Comparison of ENCODE assay signal across 9 cellular contexts in the genomic region with DNA sequence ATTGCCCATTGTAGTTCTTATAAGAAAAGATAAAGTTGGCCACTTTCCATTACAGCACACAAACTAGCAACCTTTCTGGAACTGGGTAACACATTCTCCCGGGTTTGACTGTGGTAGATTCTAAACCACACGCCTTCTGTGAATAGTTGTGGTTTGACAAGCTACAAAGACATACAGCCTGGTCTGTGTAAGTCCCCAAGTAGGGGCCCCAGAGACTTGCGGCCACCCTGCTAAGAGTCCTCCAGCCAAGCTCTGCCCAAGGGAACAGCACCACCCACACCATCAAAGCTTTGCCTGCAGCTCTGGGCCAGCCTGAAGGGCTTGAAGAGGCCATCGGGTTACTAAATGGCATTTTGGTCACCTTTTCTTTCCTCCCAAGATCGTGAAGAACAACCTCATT.
DNase-seq lines count a peak whose midpoint lies in the region; ATAC-seq lines count a peak whose summit lies in the region.
"Had no signal": no experiment of that assay in that cellular context is flagged by ENCODE, and none has a peak within 500 bp of the region (broad histone marks: within the 10 kb centered on the region; RNA-seq: fewer than 3 reads in every experiment).

No MANE protein-coding gene starts in this region.

- no peaks in the 10 kb centered on the region for H3K9me3 ChIP-seq in HAP-1

- peak; percentile 68 for DNase-seq in EH (ENCODE audit: low read depth)
- DNase-seq in activated T-helper 1 cell treated with anti-CD3 and anti-CD28 coated beads, Interleukin-12 subunit alpha, Interleukin-12 subunit beta, Interleukin-2, Interleukin-4 antibody, amounts not matched to agents 30 ng/mL and 10 ng/mL and 1 ng/mL, durations not matched to agents 14 hours and 24 hours and 36 hours (ENCODE audit: low spot score): peak; percentile 57
- DNase-seq in T-helper 9 cell: no peak
- DNase-seq in cardiac septum (ENCODE audit: low spot score): no peak
- no peak for DNase-seq in HAP-1 (ENCODE audit: low spot score in 2 of 2)

- peaks cover 49% of the 10 kb centered on the region for H3K4me1 Mint-ChIP-seq in activated T-helper 1 cell treated with anti-CD3 and anti-CD28 coated beads, Interleukin-12 subunit alpha, Interleukin-12 subunit beta, Interleukin-2, Interleukin-4 antibody, amounts not matched to agents 30 ng/mL and 10 ng/mL and 1 ng/mL, durations not matched to agents 14 hours and 24 hours and 36 hours (ENCODE audit: low read depth)
- peaks cover 24% of the 10 kb centered on the region for H3K4me1 Mint-ChIP-seq in stimulated activated memory B cell treated with anti-CD40 and anti-IgM and Interleukin-4, amounts not matched to agents 10 μg/mL and 1 μg/mL and 100 μg/mL, for 72 hours

- H3K9me3 Mint-ChIP-seq in activated T-helper 1 cell treated with anti-CD3 and anti-CD28 coated beads, Interleukin-12 subunit alpha, Interleukin-12 subunit beta, Interleukin-2, Interleukin-4 antibody, amounts not matched to agents 30 ng/mL and 10 ng/mL and 1 ng/mL, durations not matched to agents 14 hours and 24 hours and 36 hours: peaks cover 4% of the 10 kb centered on the region
- peaks cover 3% of the 10 kb centered on the region for H3K9me3 Mint-ChIP-seq in stimulated activated memory B cell treated with anti-CD40 and anti-IgM and Interleukin-4, amounts not matched to agents 10 μg/mL and 1 μg/mL and 100 μg/mL, for 72 hours

- no peak overlapping the region for H3K4me3 ChIP-seq in HAP-1

- peak overlapping the region; percentile 48 for H3K4me3 Mint-ChIP-seq in activated T-helper 1 cell treated with anti-CD3 and anti-CD28 coated beads, Interleukin-12 subunit alpha, Interleukin-12 subunit beta, Interleukin-2, Interleukin-4 antibody, amounts not matched to agents 30 ng/mL and 10 ng/mL and 1 ng/mL, durations not matched to agents 14 hours and 24 hours and 36 hours
- H3K4me3 Mint-ChIP-seq in stimulated activated memory B cell treated with anti-CD40 and anti-IgM and Interleukin-4, amounts not matched to agents 10 μg/mL and 1 μg/mL and 100 μg/mL, for 72 hours: no peak overlapping the region

- peak; percentile 95 for ATAC-seq in GM19438 (IDR thresholded peaks at IDR 0.05; ENCODE audit: low read depth, unreplicated experiment)
- ATAC-seq in HG03439 (IDR thresholded peaks at IDR 0.05; ENCODE audit: unreplicated experiment): peak; percentile 91
- ATAC-seq in stimulated activated memory B cell treated with anti-CD40 and anti-IgM and Interleukin-4, amounts not matched to agents 10 μg/mL and 1 μg/mL and 100 μg/mL, for 72 hours: peak; percentile 94
- ATAC-seq: HCT116 had no signal

- in situ Hi-C loops in HAP-1 (cut with MboI; ENCODE audit: low sequenced_read_pairs): no loop called here

- intact Hi-C loops in activated T-helper 1 cell treated with anti-CD3 and anti-CD28 coated beads, Interleukin-12 subunit alpha, Interleukin-12 subunit beta, Interleukin-2, Interleukin-4 antibody, amounts not matched to agents 30 ng/mL and 10 ng/mL and 1 ng/mL, durations not matched to agents 14 hours and 24 hours and 36 hours (cut with micrococcal nuclease): loop anchor here (1.0 to 5.0 kb wide), 11 partner anchors 39 to 422 kb away; partner anchors contain the start of gene SCOC
- intact Hi-C loops in cardiac septum (cut with DNase I): no loop called here

- H3K27me3 Mint-ChIP-seq in activated T-helper 1 cell treated with anti-CD3 and anti-CD28 coated beads, Interleukin-12 subunit alpha, Interleukin-12 subunit beta, Interleukin-2, Interleukin-4 antibody, amounts not matched to agents 30 ng/mL and 10 ng/mL and 1 ng/mL, durations not matched to agents 14 hours and 24 hours and 36 hours (ENCODE audit: insufficient read depth): peaks cover 9% of the 10 kb centered on the region
- peaks cover 59% of the 10 kb centered on the region for H3K27me3 Mint-ChIP-seq in stimulated activated memory B cell treated with anti-CD40 and anti-IgM and Interleukin-4, amounts not matched to agents 10 μg/mL and 1 μg/mL and 100 μg/mL, for 72 hours

- peaks cover 3% of the 10 kb centered on the region for H3K36me3 Mint-ChIP-seq in activated T-helper 1 cell treated with anti-CD3 and anti-CD28 coated beads, Interleukin-12 subunit alpha, Interleukin-12 subunit beta, Interleukin-2, Interleukin-4 antibody, amounts not matched to agents 30 ng/mL and 10 ng/mL and 1 ng/mL, durations not matched to agents 14 hours and 24 hours and 36 hours (ENCODE audit: low read depth)
- peaks cover 6% of the 10 kb centered on the region for H3K36me3 Mint-ChIP-seq in stimulated activated memory B cell treated with anti-CD40 and anti-IgM and Interleukin-4, amounts not matched to agents 10 μg/mL and 1 μg/mL and 100 μg/mL, for 72 hours

- peak overlapping the region; percentile 85 for H3K27ac Mint-ChIP-seq in activated T-helper 1 cell treated with anti-CD3 and anti-CD28 coated beads, Interleukin-12 subunit alpha, Interleukin-12 subunit beta, Interleukin-2, Interleukin-4 antibody, amounts not matched to agents 30 ng/mL and 10 ng/mL and 1 ng/mL, durations not matched to agents 14 hours and 24 hours and 36 hours
- peak overlapping the region; percentile 4 for H3K27ac Mint-ChIP-seq in stimulated activated memory B cell treated with anti-CD40 and anti-IgM and Interleukin-4, amounts not matched to agents 10 μg/mL and 1 μg/mL and 100 μg/mL, for 72 hours

- H3K27me3 ChIP-seq in HAP-1 (ENCODE audit: low read depth): no peaks in the 10 kb centered on the region

- H3K4me1 ChIP-seq in HAP-1: no peaks in the 10 kb centered on the region

- H3K36me3 ChIP-seq in HAP-1 (replicated peaks): no peaks in the 10 kb centered on the region

Comparison
In these comparisons a context has a peak if more than half of its experiments do, and no peak if none do; other contexts are left out.
1. DNase-seq: peak in EH (single experiment) and activated T-helper 1 cell treated with anti-CD3 and anti-CD28 coated beads, Interleukin-12 subunit alpha, Interleukin-12 subunit beta, Interleukin-2, Interleukin-4 antibody, amounts not matched to agents 30 ng/mL and 10 ng/mL and 1 ng/mL, durations not matched to agents 14 hours and 24 hours and 36 hours (single experiment); none in T-helper 9 cell (single experiment), cardiac septum (single experiment) and HAP-1 (0 of 2).
2. Peak in every context shown above with its lines, with median percentiles within 50 percentile points of each other: ATAC-seq.